Comparison of ENCODE assay signal across 10 cellular contexts in genomic region chr5:90590-91547, GRCh38. TPM values are rescaled to one million over a fixed set of nuclear protein-coding genes. Genes with fewer than 3 reads are reported as not detected.
DNase-seq lines count a peak whose midpoint lies in the region; ATAC-seq and TF ChIP-seq lines count a peak whose summit lies in the region.
"Had no signal": no experiment of that assay in that cellular context is flagged by ENCODE, and none has a peak within 500 bp of the region (broad histone marks: within the 10 kb centered on the region; RNA-seq: fewer than 3 reads in every experiment).

No MANE protein-coding gene starts in this region.

- no peaks in the 10 kb centered on the region for H3K4me1 ChIP-seq in foreskin keratinocyte

- H3K27me3 Mint-ChIP-seq in T-helper 2 cell treated with Interferon-gamma antibody and Interleukin-4, amounts not matched to agents 5 μg/mL and 100 μg/mL, for 36 hours (ENCODE audit: low read depth), result peaks cover 46% of the 10 kb centered on the region
- peaks cover 39 to 53% of the 10 kb centered on the region in 2 donors for H3K27me3 Mint-ChIP-seq in stimulated activated naive B cell treated with anti-CD40 and anti-IgM and Interleukin-4, amounts not matched to agents 10 μg/mL and 1 μg/mL and 100 μg/mL, for 72 hours

- no peak for DNase-seq in T-helper 2 cell treated with Interferon-gamma antibody and Interleukin-4, amounts not matched to agents 5 μg/mL and 100 μg/mL, for 36 hours (ENCODE audit: low spot score)
- DNase-seq in T-helper 2 cell, result no peak
- peak; percentile 60 for DNase-seq in NCI-H69 (lab: John Stamatoyannopoulos, UW)
- DNase-seq in foreskin keratinocyte, result no peak
- DNase-seq in stimulated activated naive B cell treated with anti-CD40 and anti-IgM and Interleukin-4, amounts not matched to agents 10 μg/mL and 1 μg/mL and 100 μg/mL, for 72 hours, result no peak
- no peak for DNase-seq in GM19240 (ENCODE audit: insufficient read length, low spot score)
- no peak for DNase-seq in GM03348 (ENCODE audit: low spot score)
- DNase-seq: activated CD4-positive, alpha-beta memory T cell treated with anti-CD3 and anti-CD28 coated beads, Interleukin-2, amount 10 ng/mL, durations not matched to agents 7 days and 5 days; sigmoid colon had no signal

- peaks cover 52% of the 10 kb centered on the region for H3K27me3 ChIP-seq in foreskin keratinocyte

- ATAC-seq in foreskin keratinocyte (peak; percentile 8), HG03135 (IDR thresholded peaks at IDR 0.05; ENCODE audit: unreplicated experiment) (no peak)
- ATAC-seq in stimulated activated naive B cell treated with anti-CD40 and anti-IgM and Interleukin-4, amounts not matched to agents 10 μg/mL and 1 μg/mL and 100 μg/mL, for 72 hours (replicated peaks), result no peak

- no peaks in the 10 kb centered on the region for H3K36me3 Mint-ChIP-seq in T-helper 2 cell treated with Interferon-gamma antibody and Interleukin-4, amounts not matched to agents 5 μg/mL and 100 μg/mL, for 36 hours (ENCODE audit: low read depth)
- H3K36me3 Mint-ChIP-seq in stimulated activated naive B cell treated with anti-CD40 and anti-IgM and Interleukin-4, amounts not matched to agents 10 μg/mL and 1 μg/mL and 100 μg/mL, for 72 hours, result peaks cover 0 to 3% of the 10 kb centered on the region in 2 donors

- TF ChIP-seq CTCF in foreskin keratinocyte (conservative IDR thresholded peaks at IDR 0.05), result no peak

- H3K4me1 Mint-ChIP-seq in T-helper 2 cell treated with Interferon-gamma antibody and Interleukin-4, amounts not matched to agents 5 μg/mL and 100 μg/mL, for 36 hours (ENCODE audit: low read depth), result no peaks in the 10 kb centered on the region
- H3K4me1 Mint-ChIP-seq in stimulated activated naive B cell treated with anti-CD40 and anti-IgM and Interleukin-4, amounts not matched to agents 10 μg/mL and 1 μg/mL and 100 μg/mL, for 72 hours, result peaks cover 5 to 8% of the 10 kb centered on the region in 2 donors
- H3K4me1 Mint-ChIP-seq: activated CD4-positive, alpha-beta memory T cell treated with anti-CD3 and anti-CD28 coated beads, Interleukin-2, amount 10 ng/mL, durations not matched to agents 7 days and 5 days had no signal

- peak overlapping the region; percentile 19 for H3K4me3 Mint-ChIP-seq in T-helper 2 cell treated with Interferon-gamma antibody and Interleukin-4, amounts not matched to agents 5 μg/mL and 100 μg/mL, for 36 hours
- H3K4me3 Mint-ChIP-seq in stimulated activated naive B cell treated with anti-CD40 and anti-IgM and Interleukin-4, amounts not matched to agents 10 μg/mL and 1 μg/mL and 100 μg/mL, for 72 hours, result peak overlapping the region; percentile 68 to 75
- H3K4me3 Mint-ChIP-seq: activated CD4-positive, alpha-beta memory T cell treated with anti-CD3 and anti-CD28 coated beads, Interleukin-2, amount 10 ng/mL, durations not matched to agents 7 days and 5 days had no signal

- H3K27ac Mint-ChIP-seq in T-helper 2 cell treated with Interferon-gamma antibody and Interleukin-4, amounts not matched to agents 5 μg/mL and 100 μg/mL, for 36 hours, result no peak overlapping the region
- H3K27ac Mint-ChIP-seq in stimulated activated naive B cell treated with anti-CD40 and anti-IgM and Interleukin-4, amounts not matched to agents 10 μg/mL and 1 μg/mL and 100 μg/mL, for 72 hours, result peak overlapping the region; percentile 44
- H3K27ac Mint-ChIP-seq: activated CD4-positive, alpha-beta memory T cell treated with anti-CD3 and anti-CD28 coated beads, Interleukin-2, amount 10 ng/mL, durations not matched to agents 7 days and 5 days had no signal

- no peaks in the 10 kb centered on the region for H3K9me3 Mint-ChIP-seq in T-helper 2 cell treated with Interferon-gamma antibody and Interleukin-4, amounts not matched to agents 5 μg/mL and 100 μg/mL, for 36 hours
- H3K9me3 Mint-ChIP-seq in stimulated activated naive B cell treated with anti-CD40 and anti-IgM and Interleukin-4, amounts not matched to agents 10 μg/mL and 1 μg/mL and 100 μg/mL, for 72 hours, result no peaks in the 10 kb centered on the region
- H3K9me3 Mint-ChIP-seq: activated CD4-positive, alpha-beta memory T cell treated with anti-CD3 and anti-CD28 coated beads, Interleukin-2, amount 10 ng/mL, durations not matched to agents 7 days and 5 days had no signal

- no peak overlapping the region for H3K27ac ChIP-seq in foreskin keratinocyte
- H3K27ac ChIP-seq: sigmoid colon had no signal

RNA-seq across cellular contexts. Expression of gene PLEKHG4B, which starts 1.1 kb away (rescaled TPM):
- not detected in 2 replicates for total RNA-seq in foreskin keratinocyte
- not detected in 2 replicates for polyA plus RNA-seq in foreskin keratinocyte
- total RNA-seq: activated CD4-positive, alpha-beta memory T cell treated with anti-CD3 and anti-CD28 coated beads, Interleukin-2, amount 10 ng/mL, durations not matched to agents 7 days and 5 days had no signal
